Comparison of ENCODE assay signal across 27 cellular contexts in genomic region chr5:159945359-159945758, GRCh38. TPM values are rescaled to one million over a fixed set of nuclear protein-coding genes. Genes with fewer than 3 reads are reported as not detected.
"Had no signal": no experiment of that assay in that cellular context is flagged by ENCODE, and none has a peak within 500 bp of the region (broad histone marks: within the 10 kb centered on the region; RNA-seq: fewer than 3 reads in every experiment).

No MANE protein-coding gene starts in this region.

- H3K36me3 Mint-ChIP-seq: activated naive CD8-positive, alpha-beta T cell; brain had no signal

- H3K4me3 Mint-ChIP-seq: activated CD4-positive, alpha-beta memory T cell treated with anti-CD3 and anti-CD28 coated beads, Interleukin-2, amount 10 ng/mL, durations not matched to agents 7 days and 5 days; activated CD4-positive, alpha-beta T cell treated with anti-CD3 and anti-CD28 coated beads, Interleukin-2, amount 10 ng/mL, durations not matched to agents 7 days and 5 days; activated naive CD8-positive, alpha-beta T cell; activated T-cell treated with anti-CD3 and anti-CD28 coated beads, Interleukin-2, amount 50 U/mL, for 24 hours; activated T-helper 17 cell treated with anti-CD3 and anti-CD28 coated beads, Interleukin-2, amount 50 U/mL, for 72 hours; brain had no signal

- H3K4me1 Mint-ChIP-seq: activated T-helper 17 cell treated with anti-CD3 and anti-CD28 coated beads, Interleukin-2, amount 50 U/mL, for 72 hours had no signal

- H3K27me3 ChIP-seq: ascending aorta, breast epithelium, cardiac muscle cell, colonic mucosa had no signal

- H3K27ac ChIP-seq: ascending aorta, breast epithelium, cardiac muscle cell, colonic mucosa had no signal

- H3K36me3 ChIP-seq: breast epithelium, cardiac muscle cell, colonic mucosa had no signal

- H3K4me3 ChIP-seq: ascending aorta, breast epithelium, cardiac muscle cell, colonic mucosa had no signal

- H3K4me1 ChIP-seq: ascending aorta, breast epithelium, colonic mucosa had no signal

- H3K9me3 ChIP-seq: ascending aorta, breast epithelium, colonic mucosa had no signal

- H3K9me3 Mint-ChIP-seq: activated CD4-positive, alpha-beta T cell treated with anti-CD3 and anti-CD28 coated beads, Interleukin-2, amount 10 ng/mL, durations not matched to agents 7 days and 5 days; activated T-cell treated with anti-CD3 and anti-CD28 coated beads, Interleukin-2, amount 50 U/mL, for 24 hours; activated T-helper 17 cell treated with anti-CD3 and anti-CD28 coated beads, Interleukin-2, amount 50 U/mL, for 72 hours had no signal

- ATAC-seq: activated T-helper 17 cell treated with anti-CD3 and anti-CD28 coated beads, Interleukin-2, amount 50 U/mL, for 72 hours; esophagus mucosa had no signal

- DNase-seq: activated CD4-positive, alpha-beta memory T cell treated with anti-CD3 and anti-CD28 coated beads, Interleukin-2, amount 10 ng/mL, durations not matched to agents 7 days and 5 days; activated CD4-positive, alpha-beta T cell treated with anti-CD3 and anti-CD28 coated beads for 1 hour; activated CD4-positive, alpha-beta T cell treated with anti-CD3 and anti-CD28 coated beads for 4 hours; activated CD4-positive, alpha-beta T cell treated with anti-CD3 and anti-CD28 coated beads, Interleukin-2, amount 10 ng/mL, durations not matched to agents 7 days and 5 days; activated CD4-positive, alpha-beta T cell treated with anti-CD3 and anti-CD28 coated beads, Interleukin-2, amount 50 U/mL, for 4 hours; activated CD8-positive, alpha-beta memory T cell treated with anti-CD3 and anti-CD28 coated beads, Interleukin-2, amount 50 U/mL, for 48 hours; activated effector memory CD4-positive, alpha-beta T cell treated with Interleukin-2 at 50 U/mL for 16 hours; activated gamma-delta T cell treated with Interleukin-2 at 50 U/mL for 16 hours; activated naive CD4-positive, alpha-beta T cell treated with anti-CD3 and anti-CD28 coated beads, Interleukin-2, amount 50 U/mL, for 16 hours; activated naive CD4-positive, alpha-beta T cell treated with Interleukin-2 at 50 U/mL for 16 hours; activated T-cell treated with anti-CD3 and anti-CD28 coated beads for 4 hours; activated T-cell treated with anti-CD3 and anti-CD28 coated beads, Interleukin-2, amount 50 U/mL, for 24 hours; central memory CD4-positive, alpha-beta T cell; cerebellar nuclear complex; colonic mucosa; effector CD4-positive, alpha-beta T cell; foreskin fibroblast; head of caudate nucleus; T-helper 2 cell had no signal

RNA-seq across cellular contexts. Expression of gene ADRA1B, which starts 29.1 kb away (rescaled TPM):
- total RNA-seq: activated CD4-positive, alpha-beta memory T cell treated with anti-CD3 and anti-CD28 coated beads, Interleukin-2, amount 10 ng/mL, durations not matched to agents 7 days and 5 days; activated CD4-positive, alpha-beta T cell treated with anti-CD3 and anti-CD28 coated beads, Interleukin-2, amount 10 ng/mL, durations not matched to agents 7 days and 5 days; activated T-helper 17 cell treated with anti-CD3 and anti-CD28 coated beads, Interleukin-2, amount 50 U/mL, for 72 hours; esophagus mucosa; T-helper 1 cell treated with Interleukin-12 subunit alpha and Interleukin-12 subunit beta and Interleukin-4 antibody, amounts not matched to agents 30 ng/mL and 1 ng/mL, for 36 hours had no signal
